ENCODE assay signal across 11 cellular contexts in the genomic region with DNA sequence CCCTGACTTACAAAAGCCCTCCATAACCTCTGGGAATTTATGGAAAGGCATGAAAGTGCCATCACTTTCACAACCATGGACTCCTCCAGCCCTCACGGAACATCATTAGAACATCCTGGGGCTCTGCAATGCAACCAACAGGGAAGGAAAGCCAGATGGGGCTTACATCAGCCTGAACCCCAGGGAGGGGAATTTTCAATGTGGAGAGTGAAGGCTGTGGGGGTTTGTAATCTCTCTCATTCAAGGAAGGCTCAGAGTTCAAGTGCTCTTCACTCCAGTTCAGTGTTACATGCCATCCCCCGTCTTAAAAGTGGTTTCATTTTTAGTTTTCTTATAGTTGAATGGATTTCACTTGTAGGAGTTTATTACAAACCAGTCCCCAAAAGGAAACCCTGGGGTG. TPM values are rescaled to one million over a fixed set of nuclear protein-coding genes. Genes with fewer than 3 reads are reported as not detected.
DNase-seq lines count a peak whose midpoint lies in the region; ATAC-seq and TF ChIP-seq lines count a peak whose summit lies in the region.
"Had no signal": no experiment of that assay in that cellular context is flagged by ENCODE, and none has a peak within 500 bp of the region (broad histone marks: within the 10 kb centered on the region; RNA-seq: fewer than 3 reads in every experiment).

No MANE protein-coding gene starts in this region.

- WGBS in gastroesophageal sphincter (ENCODE audit: low coverage in 1 of 2), 2 donors = 50 to 60% methylated on average over 1 to 2 of the region's 2 CpGs
- 41 to 55% (median 53%) methylated on average over 2 of the region's 2 CpGs for WGBS in spleen, 5 donors

- no peak overlapping the region for H3K4me3 Mint-ChIP-seq in activated naive CD4-positive, alpha-beta T cell treated with anti-CD3 and anti-CD28 coated beads, Interleukin-2, amount 50 U/mL, for 24 hours

- peaks cover 51% of the 10 kb centered on the region for H3K4me1 Mint-ChIP-seq in activated naive CD4-positive, alpha-beta T cell treated with anti-CD3 and anti-CD28 coated beads, Interleukin-2, amount 50 U/mL, for 24 hours

- H3K27ac Mint-ChIP-seq in activated naive CD4-positive, alpha-beta T cell treated with anti-CD3 and anti-CD28 coated beads, Interleukin-2, amount 50 U/mL, for 24 hours = peak overlapping the region; percentile 17

- no peaks in the 10 kb centered on the region for H3K9me3 ChIP-seq in SJSA1 (replicated peaks)
- no peaks in the 10 kb centered on the region for H3K9me3 ChIP-seq in gastroesophageal sphincter
- H3K9me3 ChIP-seq in spleen = no peaks in the 10 kb centered on the region

- peaks cover 95% of the 10 kb centered on the region for H3K36me3 ChIP-seq in SJSA1
- H3K36me3 ChIP-seq in gastroesophageal sphincter = peaks cover 0 to 5% of the 10 kb centered on the region in 2 donors
- peaks cover 0 to 7% (median 0%) of the 10 kb centered on the region in 6 donors for H3K36me3 ChIP-seq in spleen

- no peaks in the 10 kb centered on the region for H3K9me3 Mint-ChIP-seq in activated naive CD4-positive, alpha-beta T cell treated with anti-CD3 and anti-CD28 coated beads, Interleukin-2, amount 50 U/mL, for 24 hours

- H3K36me3 Mint-ChIP-seq in activated naive CD4-positive, alpha-beta T cell treated with anti-CD3 and anti-CD28 coated beads, Interleukin-2, amount 50 U/mL, for 24 hours = no peaks in the 10 kb centered on the region

- TF ChIP-seq EP300 in gastroesophageal sphincter (IDR thresholded peaks at IDR 0.05) = no peak

- H3K4me1 ChIP-seq in SJSA1 (replicated peaks) (peaks cover 87% of the 10 kb centered on the region), gastroesophageal sphincter (peaks cover 0 to 92% (median 40%) of the 10 kb centered on the region in 3 donors), spleen (peaks cover 31 to 97% (median 62%) of the 10 kb centered on the region in 6 donors)

- no peak for DNase-seq in activated naive CD4-positive, alpha-beta T cell treated with Interleukin-2 at 50 U/mL for 16 hours
- DNase-seq in SJSA1 (ENCODE audit: low read depth in 1 of 2, low spot score in 2 of 2) (no peak), spleen (no peak), COR-L47 (lab: John Stamatoyannopoulos, UW) (no peak), MV-4-11 (lab: John Stamatoyannopoulos, UW) (no peak)
- DNase-seq: activated CD8-positive, alpha-beta memory T cell treated with anti-CD3 and anti-CD28 coated beads, Interleukin-2, amount 50 U/mL, for 48 hours; erythroblast; NCI-H1417 had no signal

- intact Hi-C loops in spleen (cut with DNase I; ENCODE audit: low total_unique reads) = no loop called here

- no peak for TF ChIP-seq CTCF in gastroesophageal sphincter (IDR thresholded peaks at IDR 0.05)
- TF ChIP-seq CTCF in spleen (IDR thresholded peaks at IDR 0.05 in 8 of 11, conservative IDR thresholded peaks at IDR 0.05 in 3 of 11) = no peak

- H3K27me3 ChIP-seq in SJSA1 (replicated peaks) (no peaks in the 10 kb centered on the region), gastroesophageal sphincter (no peaks in the 10 kb centered on the region), spleen (replicated peaks in 1 of 7) (peaks cover 0 to 70% (median 9%) of the 10 kb centered on the region in 7 donors)

- no peak overlapping the region for H3K4me3 ChIP-seq in SJSA1
- peak overlapping the region in 1 of 2 donors; percentile 19 for H3K4me3 ChIP-seq in gastroesophageal sphincter
- peak overlapping the region in 2 of 8 donors; percentile 1 to 36 for H3K4me3 ChIP-seq in spleen

- H3K27ac ChIP-seq in SJSA1 (0 out of 2 replicates have a peak overlapping the region, but pooled peaks have one; percentile 16), gastroesophageal sphincter (peak overlapping the region in 3 of 4 donors; percentile 9 to 49 (median 38)), spleen (peak overlapping the region in 5 of 8 donors; percentile 33 to 86 (median 59))

- ATAC-seq in gastroesophageal sphincter (no peak), GM18511 (IDR thresholded peaks at IDR 0.05; ENCODE audit: unreplicated experiment) (no peak)

- peaks cover 34% of the 10 kb centered on the region for H3K27me3 Mint-ChIP-seq in activated naive CD4-positive, alpha-beta T cell treated with anti-CD3 and anti-CD28 coated beads, Interleukin-2, amount 50 U/mL, for 24 hours

- no peak for TF ChIP-seq POLR2A in gastroesophageal sphincter (IDR thresholded peaks at IDR 0.05)
- no peak for TF ChIP-seq POLR2A in spleen (IDR thresholded peaks at IDR 0.05)

RNA-seq across cellular contexts. Expression of gene SPRY4, which starts 5.7 kb away (rescaled TPM):
- total RNA-seq in SJSA1 (2014; rRNA removed; shearing (Covaris generic)) = 40.5 and 44.5 TPM in 2 replicates
- total RNA-seq in gastroesophageal sphincter (10 to 100 TPM in 3 of 4 donors, 1 to 10 TPM in 1; 9.2 to 18.1 (median 12.7) TPM), spleen (10 to 100 TPM in 6 of 7 donors, 1 to 10 TPM in 1; 9.4 to 33.5 (median 21.2) TPM)
- polyA plus RNA-seq in spleen = 1 to 10 TPM in 2 of 3 donors, under 1 TPM in 1; 0.76 to 2.0 (median 1.1) TPM
